In the genomic region with DNA sequence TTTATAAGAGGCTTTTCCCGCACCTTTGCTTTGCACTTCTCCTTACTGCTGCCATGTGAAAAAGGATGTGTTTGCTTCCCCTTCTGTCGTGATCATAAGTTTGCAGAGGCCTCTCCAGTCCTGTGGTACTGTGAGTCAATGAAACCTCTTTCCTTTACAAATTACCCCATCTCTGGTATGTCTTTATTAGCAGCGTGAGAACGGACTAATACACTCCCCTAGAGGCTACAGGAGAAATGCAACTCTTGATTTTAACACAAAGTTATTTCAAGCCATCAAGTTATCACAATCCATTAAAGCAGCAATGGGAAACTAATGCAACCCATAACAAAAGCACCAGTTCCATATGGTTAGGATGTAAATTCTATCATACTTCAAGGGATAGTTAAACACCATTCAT, we compare ENCODE assay signal across 19 cellular contexts.
DNase-seq lines count a peak whose midpoint lies in the region; TF ChIP-seq lines count a peak whose summit lies in the region.
"Had no signal": no experiment of that assay in that cellular context is flagged by ENCODE, and none has a peak within 500 bp of the region (broad histone marks: within the 10 kb centered on the region; RNA-seq: fewer than 3 reads in every experiment).

No MANE protein-coding gene starts in this region.

- no peak overlapping the region for H4K8ac ChIP-seq in H9 (replicated peaks; ENCODE audit: insufficient read length, low read depth, low read length)

- no peak overlapping the region for H3K9ac ChIP-seq in H9 (ENCODE audit: extremely low read depth, insufficient read length, low read length)

- H4K20me1 ChIP-seq in H9 (ENCODE audit: control insufficient read depth, insufficient read depth, insufficient read length): no peaks in the 10 kb centered on the region

- no peaks in the 10 kb centered on the region for H3K9me3 ChIP-seq in H9 (ENCODE audit: control insufficient read depth, low read depth, low read length)
- H3K9me3 ChIP-seq: SJCRH30 had no signal

- H2BK15ac ChIP-seq in H9 (ENCODE audit: low read depth, low read length): no peak overlapping the region

- H2AK5ac ChIP-seq in H9 (ENCODE audit: insufficient read length, low read length): no peak overlapping the region

- H3K4me1 Mint-ChIP-seq in H9: peaks cover 2% of the 10 kb centered on the region in 2 experiments
- H3K4me1 Mint-ChIP-seq: CD8-positive, alpha-beta memory T cell; T-cell had no signal

- no peak overlapping the region for H3K27ac Mint-ChIP-seq in H9
- H3K27ac Mint-ChIP-seq: CD8-positive, alpha-beta memory T cell; T-cell had no signal

- H3K27me3 ChIP-seq in H9 (ENCODE audit: insufficient read depth, low read length): no peaks in the 10 kb centered on the region
- H3K27me3 ChIP-seq: SJCRH30 had no signal

- H3K4me3 Mint-ChIP-seq in H9: no peak overlapping the region
- H3K4me3 Mint-ChIP-seq: CD8-positive, alpha-beta memory T cell; T-cell had no signal

- no CpG with 5 or more reads among the region's 4 CpGs for WGBS in H9 (ENCODE audit: extremely low coverage, insufficient read length, low lambda C conversion rate)

- H3K79me1 ChIP-seq in H9 (ENCODE audit: insufficient read depth, low read depth, low read length, poor library complexity, severe bottlenecking): no peaks in the 10 kb centered on the region

- no peak overlapping the region for H3K4me2 ChIP-seq in H9 (ENCODE audit: insufficient read depth, insufficient read length, low read length)

- no peak overlapping the region for H3K4ac ChIP-seq in H9 (ENCODE audit: low read depth, low read length)

- no peak overlapping the region for H2BK12ac ChIP-seq in H9 (ENCODE audit: insufficient read length, low read depth, low read length)

- H3K79me2 ChIP-seq in H9 (ENCODE audit: insufficient read depth, low read length): no peaks in the 10 kb centered on the region

- no peak overlapping the region for H3K4me3 ChIP-seq in astrocyte of the cerebellum (ENCODE audit: low read depth, low read length)
- H3K4me3 ChIP-seq: SJCRH30 had no signal

- no peak overlapping the region for H4K91ac ChIP-seq in H9 (ENCODE audit: insufficient read length, low read depth, low read length)

- H3K14ac ChIP-seq in H9 (ENCODE audit: insufficient read depth, low read length): no peak overlapping the region

- H3K23ac ChIP-seq in H9 (ENCODE audit: insufficient read length, low read depth, low read length): no peak overlapping the region

- no peak overlapping the region for H3K18ac ChIP-seq in H9 (ENCODE audit: insufficient read length, low read depth, low read length)

- no peak overlapping the region for H2BK20ac ChIP-seq in H9 (ENCODE audit: low read depth, low read length, poor library complexity, severe bottlenecking)

- no peak overlapping the region for H2AFZ ChIP-seq in H9 (ENCODE audit: low read length)

- in situ Hi-C loops in astrocyte of the cerebellum (cut with HindIII; ENCODE audit: low sequenced_read_pairs): no loop called here

- peaks cover 5 to 27% (median 12%) of the 10 kb centered on the region in 3 experiments for H3K36me3 Mint-ChIP-seq in H9 (ENCODE audit: insufficient read depth in 1 of 3, low read depth in 3 of 3)
- H3K36me3 Mint-ChIP-seq: CD8-positive, alpha-beta memory T cell; T-cell had no signal

- no peak overlapping the region for H3K27ac ChIP-seq in C4-2B
- H3K27ac ChIP-seq in H9 (ENCODE audit: insufficient read length, low read depth, low read length): no peak overlapping the region
- H3K27ac ChIP-seq: HL-60, SJCRH30 had no signal

- H3K23me2 ChIP-seq in H9 (ENCODE audit: insufficient read length, low read depth, low read length, poor library complexity, severe bottlenecking): no peaks in the 10 kb centered on the region

- no peak overlapping the region for H3T11ph ChIP-seq in H9 (ENCODE audit: low read length)

- H2BK5ac ChIP-seq in H9 (ENCODE audit: insufficient read length, low read length): no peak overlapping the region

- H3K9me3 Mint-ChIP-seq in H9: peaks cover 27 to 29% of the 10 kb centered on the region in 2 experiments

- H3K4me1 ChIP-seq in H9 (ENCODE audit: insufficient read depth, low read length): no peaks in the 10 kb centered on the region
- H3K4me1 ChIP-seq: SJCRH30 had no signal

- peak; percentile 37 for TF ChIP-seq CTCF in C4-2B (conservative IDR thresholded peaks at IDR 0.05)
- TF ChIP-seq CTCF in H9 (conservative IDR thresholded peaks at IDR 0.05): peak; percentile 49; the same call in 2 of the 3 replicates
- TF ChIP-seq CTCF in astrocyte of the cerebellum (IDR thresholded peaks at IDR 0.05; ENCODE audit: low read depth, low read length, missing control alignments): peak; percentile 4

- H2BK120ac ChIP-seq in H9 (ENCODE audit: low read depth, low read length, poor library complexity, severe bottlenecking): no peak overlapping the region

- H3K27me3 Mint-ChIP-seq in H9 (ENCODE audit: low read depth): no peaks in the 10 kb centered on the region
- H3K27me3 Mint-ChIP-seq: T-cell had no signal

- no peak overlapping the region for H4K5ac ChIP-seq in H9 (ENCODE audit: insufficient read length, low read depth, low read length)

- DNase-seq in H9: no peak
- peak; percentile 2 for DNase-seq in OCI-M1 (lab: John Stamatoyannopoulos, UW)
- DNase-seq in astrocyte of the cerebellum (ENCODE audit: low read depth): no peak
- DNase-seq in kidney tubule cell (ENCODE audit: low spot score): no peak
- DNase-seq in NCI-H1436 (lab: John Stamatoyannopoulos, UW): no peak
- DNase-seq in amygdala (lab: John Stamatoyannopoulos, UW): no peak
- no peak for DNase-seq in kidney glomerular epithelial cell (lab: John Stamatoyannopoulos, UW)
- DNase-seq: CD8-positive, alpha-beta memory T cell; H7; NCI-H1092; NCI-H2081 treated with DMSO at 0.1 percent for 48 hours; NCI-H510A treated with DMSO at 0.1 percent for 48 hours; NCI-H82; RPMI8226; SJCRH30; T-cell; T-helper 9 cell had no signal

- H3K56ac ChIP-seq in H9 (ENCODE audit: insufficient read length, low read depth, low read length): no peak overlapping the region
